ENCODE assay signal across 8 cellular contexts in the genomic region with DNA sequence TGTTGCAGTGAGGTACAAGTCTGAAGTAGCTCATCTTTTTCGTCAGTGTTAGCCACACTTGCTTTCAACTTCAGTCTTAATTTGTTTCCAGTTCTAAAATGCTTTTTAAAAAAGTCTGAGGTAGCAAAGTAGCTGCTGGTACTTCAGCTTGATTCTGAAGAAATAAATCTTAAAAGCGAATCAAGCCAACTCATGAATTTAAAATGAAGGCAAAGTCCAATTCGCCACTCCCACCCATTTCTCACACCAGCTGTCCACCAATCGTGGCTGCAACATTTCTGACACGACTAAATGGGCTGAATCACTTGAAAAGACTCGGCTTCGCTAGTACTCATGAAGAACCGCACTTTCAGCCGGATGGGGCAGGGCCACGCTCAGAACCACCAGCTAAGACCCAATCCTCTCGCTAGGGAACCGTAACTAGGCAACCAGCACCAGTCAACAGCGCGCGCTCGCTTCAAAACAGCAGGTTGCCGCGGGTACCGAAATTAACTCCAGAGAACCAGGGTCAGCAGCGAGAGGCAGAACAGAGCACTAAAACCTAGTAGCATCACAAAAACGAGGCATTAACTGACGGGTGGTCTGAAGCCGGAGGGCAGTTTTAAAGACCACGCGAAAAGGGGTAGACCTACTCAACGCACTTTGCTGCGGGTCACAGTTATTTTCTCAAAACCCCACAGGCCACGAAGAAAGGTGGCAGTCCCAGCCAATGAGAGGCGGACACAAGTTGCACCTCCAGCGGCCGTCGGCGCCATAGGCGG. TPM values are rescaled to one million over a fixed set of nuclear protein-coding genes. Genes with fewer than 3 reads are reported as not detected.
A peak's percentile ranks its signal among the peaks of the same experiment; 100 is the strongest.
DNase-seq lines count a peak whose midpoint lies in the region; ATAC-seq and TF ChIP-seq lines count a peak whose summit lies in the region.

No MANE protein-coding gene starts in this region.

- TF ChIP-seq POLR2A in esophagus squamous epithelium (IDR thresholded peaks at IDR 0.05) = no peak

- H3K4me2 ChIP-seq in BLaER1 = peak overlapping the region; percentile 95

- TF ChIP-seq CTCF in HL-60 (IDR thresholded peaks at IDR 0.05; ENCODE audit: insufficient read depth, low read length) (no peak), esophagus squamous epithelium (IDR thresholded peaks at IDR 0.05) (peak in 3 of 6 experiments; percentile 53 to 64 (median 56))

- H3K27me3 ChIP-seq in BLaER1 (no peaks in the 10 kb centered on the region), HL-60 (ENCODE audit: insufficient read depth, poor library complexity, severe bottlenecking) (no peaks in the 10 kb centered on the region), esophagus squamous epithelium (no peaks in the 10 kb centered on the region), muscle layer of duodenum (ENCODE audit: low read depth, low read length) (no peaks in the 10 kb centered on the region)

- 0 to 1% methylated on average over 17 to 30 of the region's 34 CpGs for WGBS in esophagus squamous epithelium, 2 donors

- H3K4me3 ChIP-seq in BLaER1 (peak overlapping the region; percentile 83), HL-60 (replicated peaks; ENCODE audit: insufficient read depth, low read length) (peak overlapping the region; percentile 76), esophagus squamous epithelium (peak overlapping the region; percentile 66 to 99 (median 78)), muscle layer of duodenum (ENCODE audit: low read depth in 1 of 2, low read length in 2 of 2) (peak overlapping the region; percentile 83 to 99)

- DNase-seq in HL-60 (ENCODE audit: low read depth in 1 of 2, low spot score in 1 of 2) (peak in 1 of 2 experiments; percentile 40), OCI-M1 (lab: John Stamatoyannopoulos, UW) (peak; percentile 78), activated T-helper 1 cell treated with Interleukin-2 at 50 U/mL for 16 hours (ENCODE audit: low read depth) (peak; percentile 80), esophagus squamous epithelium (lab: John Stamatoyannopoulos, UW) (peak; percentile 68)
- peak; percentile 65 for DNase-seq in stimulated activated CD8-positive, alpha-beta memory T cell treated with anti-CD3 and anti-CD28 coated beads, Interleukin-7, amount 100 ng/mL, for 24 hours (ENCODE audit: low read depth)

- H3K9me3 ChIP-seq in BLaER1 = no peaks in the 10 kb centered on the region
- H3K9me3 ChIP-seq in esophagus squamous epithelium = no peaks in the 10 kb centered on the region
- no peaks in the 10 kb centered on the region for H3K9me3 ChIP-seq in muscle layer of duodenum (ENCODE audit: control insufficient read depth in 1 of 2, low read length in 2 of 2)

- H3K4me1 ChIP-seq in BLaER1 (peaks cover 58% of the 10 kb centered on the region), esophagus squamous epithelium (peaks cover 21 to 64% (median 49%) of the 10 kb centered on the region in 3 donors), muscle layer of duodenum (ENCODE audit: control insufficient read depth in 1 of 2, insufficient read depth in 2 of 2, low read length in 2 of 2) (peaks cover 16 to 55% of the 10 kb centered on the region in 2 donors)

- H3K27ac ChIP-seq in BLaER1 (peak overlapping the region; percentile 100), HL-60 (replicated peaks) (peak overlapping the region; percentile 100), esophagus squamous epithelium (peak overlapping the region; percentile 96 to 100 (median 98)), muscle layer of duodenum (ENCODE audit: low read length) (peak overlapping the region; percentile 100)

- intact Hi-C loops in esophagus squamous epithelium (cut with DNase I) = no loop called here

- H3K9ac ChIP-seq in BLaER1 = peak overlapping the region; percentile 100

- peaks cover 20% of the 10 kb centered on the region; the same call in 1 of the 2 replicates for H3K36me3 ChIP-seq in BLaER1
- H3K36me3 ChIP-seq in esophagus squamous epithelium = no peaks in the 10 kb centered on the region
- peaks cover 0 to 20% of the 10 kb centered on the region in 2 donors for H3K36me3 ChIP-seq in muscle layer of duodenum (ENCODE audit: control insufficient read depth in 1 of 2, insufficient read depth in 2 of 2, low read length in 2 of 2)

- peaks cover 55% of the 10 kb centered on the region for H4K20me1 ChIP-seq in BLaER1

- ATAC-seq in GM19438 (IDR thresholded peaks at IDR 0.05; ENCODE audit: low read depth, unreplicated experiment) = peak; percentile 36

RNA-seq across cellular contexts. Expression of gene BCLAF1, which starts 0.9 kb away (rescaled TPM):
- total RNA-seq in esophagus squamous epithelium = 100 to 1,000 TPM in 2 of 4 donors, 10 to 100 TPM in 2; 73.2 to 119 (median 93.9) TPM

RNA-seq across cellular contexts. Expression of gene MTFR2, which starts 38.6 kb away (rescaled TPM):
- total RNA-seq in esophagus squamous epithelium = 1 to 10 TPM; 2.3 to 4.7 (median 2.6) TPM
